ENCODE assay signal across 8 cellular contexts in genomic region chr19:16325161-16325527, GRCh38. TPM values are rescaled to one million over a fixed set of nuclear protein-coding genes. Genes with fewer than 3 reads are reported as not detected.
DNase-seq lines count a peak whose midpoint lies in the region; ATAC-seq, FAIRE-seq and TF ChIP-seq lines count a peak whose summit lies in the region.

No MANE protein-coding gene starts in this region.

- H3K9ac ChIP-seq in duodenal mucosa (ENCODE audit: low read depth in 1 of 2, low read length in 2 of 2): peak overlapping the region; percentile 33 to 38

- H3K36me3 ChIP-seq in HAP-1 (replicated peaks) (no peaks in the 10 kb centered on the region), duodenal mucosa (ENCODE audit: control insufficient read depth in 1 of 2, insufficient read depth in 2 of 2, low read length in 2 of 2) (no peaks in the 10 kb centered on the region), mucosa of descending colon (ENCODE audit: low read depth) (no peaks in the 10 kb centered on the region)

- H3K9me3 ChIP-seq in HAP-1 (no peaks in the 10 kb centered on the region), duodenal mucosa (ENCODE audit: control insufficient read depth in 1 of 2, low read length in 2 of 2) (no peaks in the 10 kb centered on the region), mucosa of descending colon (no peaks in the 10 kb centered on the region)

- ATAC-seq in mucosa of descending colon (peak; percentile 18), HG02981 (IDR thresholded peaks at IDR 0.05; ENCODE audit: unreplicated experiment) (no peak)

- TF ChIP-seq CTCF in mucosa of descending colon (IDR thresholded peaks at IDR 0.05): no peak

- H3K27ac ChIP-seq in duodenal mucosa (ENCODE audit: low read depth, low read length): peak overlapping the region; percentile 75

- peak; percentile 67 for DNase-seq in D341Med (ENCODE audit: low spot score)
- peak; percentile 32 to 75 for DNase-seq in HAP-1 (ENCODE audit: low spot score in 2 of 2)
- DNase-seq in T-helper 2 cell: peak in 3 of 5 experiments; percentile 29 to 60 (median 56)
- peak; percentile 49 to 69 (median 67) for DNase-seq in mucosa of descending colon
- DNase-seq in urothelium cell line (ENCODE audit: low spot score): peak; percentile 39
- DNase-seq in SHP77 treated with DMSO at 0.1 percent for 48 hours (lab: John Stamatoyannopoulos, UW): no peak

- H3K27me3 ChIP-seq in HAP-1 (ENCODE audit: low read depth) (no peaks in the 10 kb centered on the region), duodenal mucosa (ENCODE audit: control insufficient read depth in 1 of 2, insufficient read depth in 2 of 2, low read length in 2 of 2) (peaks cover 16 to 17% of the 10 kb centered on the region in 2 donors)

- in situ Hi-C loops in HAP-1 (cut with MboI; ENCODE audit: low sequenced_read_pairs): no loop called here

- peak overlapping the region; percentile 52 for H3K4me3 ChIP-seq in HAP-1
- H3K4me3 ChIP-seq in duodenal mucosa (ENCODE audit: low read depth in 1 of 2, low read length in 2 of 2): peak overlapping the region; percentile 56 to 63
- H3K4me3 ChIP-seq in mucosa of descending colon: peak overlapping the region; percentile 36

- intact Hi-C loops in mucosa of descending colon (cut with DNase I, micrococcal nuclease): no loop called here

- FAIRE-seq in urothelium cell line (lab: Jason Lieb, UNC): no peak

- H3K4me1 ChIP-seq in HAP-1 (peaks cover 3% of the 10 kb centered on the region; the same call in 1 of the 2 replicates), duodenal mucosa (ENCODE audit: control insufficient read depth in 1 of 2, insufficient read depth in 2 of 2, low read length in 2 of 2) (peaks cover 20 to 24% of the 10 kb centered on the region in 2 donors), mucosa of descending colon (ENCODE audit: low read depth) (peaks cover 20% of the 10 kb centered on the region)

RNA-seq across cellular contexts. Expression of gene KLF2, which starts 0.5 kb away (rescaled TPM):
- 10 to 100 TPM in 2 of 3 donors, 1 to 10 TPM in 1; 8.1 to 29.5 (median 23.4) TPM for total RNA-seq in mucosa of descending colon
